21 cellular contexts compared by ENCODE assay signal in the genomic region with DNA sequence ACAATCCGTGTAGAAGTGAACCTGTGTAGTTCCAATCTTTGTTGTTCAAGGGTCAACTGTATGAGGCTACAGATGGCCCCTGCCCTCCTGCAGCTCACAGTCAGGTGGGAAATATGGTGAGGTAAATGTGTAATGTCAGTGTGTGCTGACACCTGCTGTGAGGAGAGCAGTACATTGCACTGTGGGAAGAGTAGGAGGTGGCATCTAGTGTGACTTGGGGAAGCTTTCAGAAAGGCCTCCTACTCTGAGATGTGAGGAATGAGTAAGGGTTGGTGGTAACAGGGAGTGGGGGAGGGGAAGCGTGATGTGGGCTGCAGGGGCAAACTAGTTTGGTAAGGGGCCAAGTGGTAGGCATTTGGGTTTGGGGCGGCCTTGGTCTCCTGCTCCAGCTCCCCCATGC.
"Had no signal": no experiment of that assay in that cellular context is flagged by ENCODE, and none has a peak within 500 bp of the region (broad histone marks: within the 10 kb centered on the region; RNA-seq: fewer than 3 reads in every experiment).

No MANE protein-coding gene starts in this region.

- ATAC-seq: esophagus mucosa; gastrocnemius medialis; left ventricle myocardium superior; lower lobe of right lung; natural killer cell; pancreas; right lobe of liver; stimulated activated memory B cell treated with anti-CD40 and anti-IgM and Interleukin-4, amounts not matched to agents 10 μg/mL and 1 μg/mL and 100 μg/mL, for 72 hours had no signal

- H3K4me3 Mint-ChIP-seq: dendritic cell treated with granulocyte-macrophage colony-stimulating factor and Interleukin-4, amounts not matched to agents 40 ng/mL and 50 ng/mL, for 4 days; endodermal cell; memory B cell; natural killer cell; stimulated activated memory B cell treated with anti-CD40 and anti-IgM and Interleukin-4, amounts not matched to agents 10 μg/mL and 1 μg/mL and 100 μg/mL, for 72 hours had no signal

- H3K27me3 Mint-ChIP-seq: dendritic cell treated with granulocyte-macrophage colony-stimulating factor and Interleukin-4, amounts not matched to agents 40 ng/mL and 50 ng/mL, for 4 days; memory B cell; stimulated activated memory B cell treated with anti-CD40 and anti-IgM and Interleukin-4, amounts not matched to agents 10 μg/mL and 1 μg/mL and 100 μg/mL, for 72 hours had no signal

- H3K9me3 Mint-ChIP-seq: dendritic cell treated with granulocyte-macrophage colony-stimulating factor and Interleukin-4, amounts not matched to agents 40 ng/mL and 50 ng/mL, for 4 days; endodermal cell; memory B cell; natural killer cell; stimulated activated memory B cell treated with anti-CD40 and anti-IgM and Interleukin-4, amounts not matched to agents 10 μg/mL and 1 μg/mL and 100 μg/mL, for 72 hours had no signal

- H3K27ac Mint-ChIP-seq: dendritic cell treated with granulocyte-macrophage colony-stimulating factor and Interleukin-4, amounts not matched to agents 40 ng/mL and 50 ng/mL, for 4 days; endodermal cell; memory B cell; natural killer cell; stimulated activated memory B cell treated with anti-CD40 and anti-IgM and Interleukin-4, amounts not matched to agents 10 μg/mL and 1 μg/mL and 100 μg/mL, for 72 hours had no signal

- H3K4me1 Mint-ChIP-seq: stimulated activated memory B cell treated with anti-CD40 and anti-IgM and Interleukin-4, amounts not matched to agents 10 μg/mL and 1 μg/mL and 100 μg/mL, for 72 hours had no signal

- DNase-seq: colonic mucosa; effector CD8-positive, alpha-beta T cell; endodermal cell; foreskin fibroblast; gastrocnemius medialis; left ventricle myocardium superior; lower lobe of right lung; natural killer cell; occipital lobe; pancreas; right lobe of liver; small intestine; stimulated activated CD4-positive, alpha-beta T cell treated with anti-CD3 and anti-CD28 coated beads, Interleukin-15, amount 100 ng/mL, for 24 hours; stimulated activated CD4-positive, alpha-beta T cell treated with anti-CD3 and anti-CD28 coated beads, Interleukin-4, amount 100 ng/mL, for 24 hours; stomach; thyroid gland; trophoblast cell had no signal

- H3K36me3 Mint-ChIP-seq: natural killer cell had no signal
